13 cellular contexts compared by ENCODE assay signal in genomic region chr17:18401864-18402586, GRCh38. TPM values are rescaled to one million over a fixed set of nuclear protein-coding genes. Genes with fewer than 3 reads are reported as not detected.
"Had no signal": no experiment of that assay in that cellular context is flagged by ENCODE, and none has a peak within 500 bp of the region (broad histone marks: within the 10 kb centered on the region; RNA-seq: fewer than 3 reads in every experiment).

No MANE protein-coding gene starts in this region.

RNA-seq across cellular contexts. Expression of gene EVPLL, which starts 24.4 kb away (rescaled TPM):
- total RNA-seq: left cardiac atrium, occipital lobe, osteocyte, posterior vena cava, psoas muscle, right atrium auricular region, skeletal muscle tissue, smooth muscle cell, temporal lobe, tibial nerve, uterus had no signal
- polyA plus RNA-seq: immature natural killer cell, mammary epithelial cell, smooth muscle cell had no signal
